Comparison of ENCODE assay signal across 10 cellular contexts in genomic region chr6:72740135-72740534, GRCh38.
DNase-seq lines count a peak whose midpoint lies in the region; ATAC-seq and TF ChIP-seq lines count a peak whose summit lies in the region.
"Had no signal": no experiment of that assay in that cellular context is flagged by ENCODE, and none has a peak within 500 bp of the region (broad histone marks: within the 10 kb centered on the region; RNA-seq: fewer than 3 reads in every experiment).

No MANE protein-coding gene starts in this region.

- no peak for TF ChIP-seq CTCF in GM12864 (IDR thresholded peaks at IDR 0.05; ENCODE audit: low read depth, low read length, missing control alignments)

- intact Hi-C loops in aorta (cut with DNase I) = no loop called here

- no peaks in the 10 kb centered on the region for H3K27me3 ChIP-seq in aorta (ENCODE audit: control insufficient read depth in 1 of 2, insufficient read depth in 2 of 2, low read length in 1 of 2)

- no peak overlapping the region for H3K27ac ChIP-seq in aorta (ENCODE audit: low read depth in 1 of 2, low read length in 2 of 2)

- H3K4me3 ChIP-seq in GM12864 (ENCODE audit: low read depth, low read length) (no peak overlapping the region; the same call in 1 of the 2 replicates), aorta (ENCODE audit: low read length in 2 of 2) (no peak overlapping the region)
- H3K4me3 ChIP-seq: lung had no signal

- H3K4me1 ChIP-seq in aorta (ENCODE audit: control insufficient read depth in 1 of 2, insufficient read depth in 2 of 2, low read length in 2 of 2) = peaks cover 0 to under 1% of the 10 kb centered on the region in 2 donors

- no peaks in the 10 kb centered on the region for H3K9me3 ChIP-seq in aorta (ENCODE audit: control insufficient read depth, low read length)

- no peaks in the 10 kb centered on the region for H3K36me3 ChIP-seq in aorta (ENCODE audit: control insufficient read depth in 1 of 2, insufficient read depth in 2 of 2, low read length in 1 of 2)

- DNase-seq in GM12864 (ENCODE audit: low read depth) (peak; percentile 73), activated gamma-delta T cell (lab: John Stamatoyannopoulos, UW) (no peak), aorta (no peak), NCI-H69 (lab: John Stamatoyannopoulos, UW) (no peak), DMS79 treated with DMSO at 0.1 percent for 48 hours (lab: John Stamatoyannopoulos, UW) (no peak)
- DNase-seq: DMS79 had no signal

- 83 to 90% methylated on average over 2 of the region's 2 CpGs for WGBS in aorta, 2 donors

- ATAC-seq in GM19328 (IDR thresholded peaks at IDR 0.05; ENCODE audit: unreplicated experiment) (peak; percentile 84), HG02943 (IDR thresholded peaks at IDR 0.05; ENCODE audit: low read depth, unreplicated experiment) (peak; percentile 78), SK-N-SH treated with all-trans-retinoic acid at 6 μM for 48 hours (peak; percentile 84), aorta (ENCODE audit: low FRiP score) (no peak)

TF ChIP-seq in SK-N-SH treated with all-trans-retinoic acid at 6 μM for 48 hours, 23 proteins besides CTCF, POLR2A, EP300 and RAD21:
- TF ChIP-seq POU6F1 (CRISPR knock-in tag; IDR thresholded peaks at IDR 0.05; ENCODE audit: borderline replicate concordance, low read depth) = no peak
- TF ChIP-seq SNAI2 (CRISPR knock-in tag; IDR thresholded peaks at IDR 0.05) = no peak
- TF ChIP-seq ISL1 (CRISPR knock-in tag; IDR thresholded peaks at IDR 0.05) = no peak
- TF ChIP-seq ZNF8 (CRISPR knock-in tag; IDR thresholded peaks at IDR 0.05) = no peak
- TF ChIP-seq ZNF565 (CRISPR knock-in tag; conservative IDR thresholded peaks at IDR 0.05; ENCODE audit: low read depth) = no peak
- no peak for TF ChIP-seq CSRNP3 (CRISPR knock-in tag; IDR thresholded peaks at IDR 0.05)
- TF ChIP-seq OSR1 (CRISPR knock-in tag; IDR thresholded peaks at IDR 0.05) = no peak
- TF ChIP-seq ZC3H10 (CRISPR knock-in tag; IDR thresholded peaks at IDR 0.05) = no peak
- no peak for TF ChIP-seq TSHZ2 (CRISPR knock-in tag; IDR thresholded peaks at IDR 0.05)
- TF ChIP-seq RARB (CRISPR knock-in tag; IDR thresholded peaks at IDR 0.05) = no peak
- TF ChIP-seq BACH2 (CRISPR knock-in tag; IDR thresholded peaks at IDR 0.05; ENCODE audit: borderline replicate concordance) = no peak
- TF ChIP-seq ARNTL (CRISPR knock-in tag; IDR thresholded peaks at IDR 0.05; ENCODE audit: borderline replicate concordance, low read depth) = no peak
- no peak for TF ChIP-seq ZFP3 (CRISPR knock-in tag; IDR thresholded peaks at IDR 0.05)
- TF ChIP-seq ZNF70 (CRISPR knock-in tag; IDR thresholded peaks at IDR 0.05) = no peak
- TF ChIP-seq TCF4 (CRISPR knock-in tag; IDR thresholded peaks at IDR 0.05; ENCODE audit: borderline replicate concordance) = no peak
- no peak for TF ChIP-seq PPARA (CRISPR knock-in tag; IDR thresholded peaks at IDR 0.05; ENCODE audit: borderline replicate concordance)
- no peak for TF ChIP-seq CSDC2 (CRISPR knock-in tag; IDR thresholded peaks at IDR 0.05)
